ENCODE assay signal across 14 cellular contexts in the genomic region with DNA sequence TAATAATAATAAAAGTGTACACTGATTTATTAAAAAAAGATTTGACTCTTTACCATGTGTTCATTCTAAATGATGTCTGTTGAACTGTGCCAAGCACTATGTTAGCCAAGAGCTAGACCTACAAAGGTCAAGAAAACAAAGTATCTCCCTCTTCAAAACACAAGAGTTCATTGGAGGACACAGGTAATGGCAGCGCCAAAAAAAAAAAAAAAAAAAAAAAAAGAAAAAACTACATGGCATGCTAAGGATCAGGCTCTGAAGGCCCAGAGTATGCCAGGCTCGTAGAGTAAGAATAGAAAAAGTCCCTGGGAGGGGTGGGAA. TPM values are rescaled to one million over a fixed set of nuclear protein-coding genes. Genes with fewer than 3 reads are reported as not detected.
DNase-seq lines count a peak whose midpoint lies in the region; ATAC-seq lines count a peak whose summit lies in the region.
"Had no signal": no experiment of that assay in that cellular context is flagged by ENCODE, and none has a peak within 500 bp of the region (broad histone marks: within the 10 kb centered on the region; RNA-seq: fewer than 3 reads in every experiment).

No MANE protein-coding gene starts in this region.

- peaks cover 81% of the 10 kb centered on the region for H3K4me1 Mint-ChIP-seq in T-helper 2 cell treated with Interferon-gamma antibody and Interleukin-4, amounts not matched to agents 5 μg/mL and 100 μg/mL, for 36 hours (ENCODE audit: low read depth)
- H3K4me1 Mint-ChIP-seq in activated CD4-positive, alpha-beta memory T cell treated with anti-CD3 and anti-CD28 coated beads, Interleukin-2, amount 10 ng/mL, durations not matched to agents 7 days and 5 days = peaks cover 94% of the 10 kb centered on the region
- H3K4me1 Mint-ChIP-seq in immature natural killer cell = peaks cover 97 to 100% of the 10 kb centered on the region in 2 donors
- H3K4me1 Mint-ChIP-seq in stimulated activated naive CD8-positive, alpha-beta T cell treated with anti-CD3 and anti-CD28 coated beads, Interleukin-15, amount 100 ng/mL, for 72 hours = peaks cover 100% of the 10 kb centered on the region

- no peak for DNase-seq in T-helper 2 cell treated with Interferon-gamma antibody and Interleukin-4, amounts not matched to agents 5 μg/mL and 100 μg/mL, for 36 hours (ENCODE audit: low spot score)
- DNase-seq in T-helper 2 cell = no peak
- no peak for DNase-seq in activated CD4-positive, alpha-beta memory T cell treated with anti-CD3 and anti-CD28 coated beads, Interleukin-2, amount 10 ng/mL, durations not matched to agents 7 days and 5 days
- DNase-seq in immature natural killer cell = no peak
- DNase-seq in stimulated activated naive CD8-positive, alpha-beta T cell treated with anti-CD3 and anti-CD28 coated beads, Interleukin-15, amount 100 ng/mL, for 72 hours = no peak
- no peak for DNase-seq in T1000 (lab: John Stamatoyannopoulos, UW)
- DNase-seq in AML-193 (lab: John Stamatoyannopoulos, UW) = no peak
- DNase-seq in activated CD8-positive, alpha-beta memory T cell treated with anti-CD3 and anti-CD28 coated beads, Interleukin-2, amount 50 U/mL, for 48 hours = no peak
- DNase-seq: 8988T; activated CD4-positive, CD25-positive, alpha-beta regulatory T cell; amniotic stem cell; left cardiac atrium; NCI-H748 treated with DMSO at 0.1 percent for 48 hours; occipital lobe had no signal

- H3K36me3 Mint-ChIP-seq in T-helper 2 cell treated with Interferon-gamma antibody and Interleukin-4, amounts not matched to agents 5 μg/mL and 100 μg/mL, for 36 hours (ENCODE audit: low read depth) = peaks cover 35% of the 10 kb centered on the region
- H3K36me3 Mint-ChIP-seq in activated CD4-positive, alpha-beta memory T cell treated with anti-CD3 and anti-CD28 coated beads, Interleukin-2, amount 10 ng/mL, durations not matched to agents 7 days and 5 days (ENCODE audit: low read depth) = peaks cover 48% of the 10 kb centered on the region
- peaks cover 0 to 7% (median 4%) of the 10 kb centered on the region in 3 donors for H3K36me3 Mint-ChIP-seq in immature natural killer cell

- H3K4me3 Mint-ChIP-seq in T-helper 2 cell treated with Interferon-gamma antibody and Interleukin-4, amounts not matched to agents 5 μg/mL and 100 μg/mL, for 36 hours = peak overlapping the region; percentile 80
- H3K4me3 Mint-ChIP-seq in activated CD4-positive, alpha-beta memory T cell treated with anti-CD3 and anti-CD28 coated beads, Interleukin-2, amount 10 ng/mL, durations not matched to agents 7 days and 5 days = peak overlapping the region; percentile 37
- peak overlapping the region; percentile 76 to 88 (median 85) for H3K4me3 Mint-ChIP-seq in immature natural killer cell
- peak overlapping the region; percentile 32 to 60 for H3K4me3 Mint-ChIP-seq in stimulated activated naive CD8-positive, alpha-beta T cell treated with anti-CD3 and anti-CD28 coated beads, Interleukin-15, amount 100 ng/mL, for 72 hours

- ATAC-seq in stimulated activated naive CD8-positive, alpha-beta T cell treated with anti-CD3 and anti-CD28 coated beads, Interleukin-15, amount 100 ng/mL, for 72 hours = no peak

- no peaks in the 10 kb centered on the region for H3K9me3 Mint-ChIP-seq in T-helper 2 cell treated with Interferon-gamma antibody and Interleukin-4, amounts not matched to agents 5 μg/mL and 100 μg/mL, for 36 hours
- H3K9me3 Mint-ChIP-seq in activated CD4-positive, alpha-beta memory T cell treated with anti-CD3 and anti-CD28 coated beads, Interleukin-2, amount 10 ng/mL, durations not matched to agents 7 days and 5 days = no peaks in the 10 kb centered on the region
- H3K9me3 Mint-ChIP-seq in immature natural killer cell = no peaks in the 10 kb centered on the region
- no peaks in the 10 kb centered on the region for H3K9me3 Mint-ChIP-seq in stimulated activated naive CD8-positive, alpha-beta T cell treated with anti-CD3 and anti-CD28 coated beads, Interleukin-15, amount 100 ng/mL, for 72 hours

- peak overlapping the region; percentile 90 for H3K27ac Mint-ChIP-seq in T-helper 2 cell treated with Interferon-gamma antibody and Interleukin-4, amounts not matched to agents 5 μg/mL and 100 μg/mL, for 36 hours
- peak overlapping the region; percentile 90 for H3K27ac Mint-ChIP-seq in activated CD4-positive, alpha-beta memory T cell treated with anti-CD3 and anti-CD28 coated beads, Interleukin-2, amount 10 ng/mL, durations not matched to agents 7 days and 5 days
- H3K27ac Mint-ChIP-seq in immature natural killer cell = peak overlapping the region; percentile 91 to 99 (median 95)
- H3K27ac Mint-ChIP-seq in stimulated activated naive CD8-positive, alpha-beta T cell treated with anti-CD3 and anti-CD28 coated beads, Interleukin-15, amount 100 ng/mL, for 72 hours = peak overlapping the region; percentile 5 to 97

- H3K27me3 Mint-ChIP-seq in T-helper 2 cell treated with Interferon-gamma antibody and Interleukin-4, amounts not matched to agents 5 μg/mL and 100 μg/mL, for 36 hours (ENCODE audit: low read depth) = no peaks in the 10 kb centered on the region
- H3K27me3 Mint-ChIP-seq in activated CD4-positive, alpha-beta memory T cell treated with anti-CD3 and anti-CD28 coated beads, Interleukin-2, amount 10 ng/mL, durations not matched to agents 7 days and 5 days = no peaks in the 10 kb centered on the region
- H3K27me3 Mint-ChIP-seq in immature natural killer cell (ENCODE audit: low read depth in 3 of 3) = peaks cover 0 to 21% (median 16%) of the 10 kb centered on the region in 3 donors
- no peaks in the 10 kb centered on the region for H3K27me3 Mint-ChIP-seq in stimulated activated naive CD8-positive, alpha-beta T cell treated with anti-CD3 and anti-CD28 coated beads, Interleukin-15, amount 100 ng/mL, for 72 hours

- POLR2A ChIA-PET in activated CD4-positive, alpha-beta memory T cell treated with anti-CD3 and anti-CD28 coated beads, Interleukin-2, amount 10 ng/mL, durations not matched to agents 7 days and 5 days (lab: Charles Lee) = interaction anchor here (0.9 to 31.8 kb wide), 8 partner anchors 10 to 81 kb away, joined by 3 to 861 read pairs (median 30); a partner anchor contains a TSS

- CTCF ChIA-PET in activated CD4-positive, alpha-beta memory T cell treated with anti-CD3 and anti-CD28 coated beads, Interleukin-2, amount 10 ng/mL, durations not matched to agents 7 days and 5 days (lab: Charles Lee) = interaction anchor here (0.8 to 5.8 kb wide), 7 partner anchors 10 to 31 kb away, joined by 3 to 40 read pairs (median 16); no protein-coding TSS in a partner anchor

RNA-seq across cellular contexts. Expression of a gene that starts 35.2 kb away (rescaled TPM):
- total RNA-seq in activated CD4-positive, alpha-beta memory T cell treated with anti-CD3 and anti-CD28 coated beads, Interleukin-2, amount 10 ng/mL, durations not matched to agents 7 days and 5 days = 100 to 1,000 TPM; 288 to 309 TPM
- 100 to 1,000 TPM; 176 to 336 (median 233) TPM for polyA plus RNA-seq in immature natural killer cell
